In genomic region chr6:35293681-35294080, GRCh38 we compare ENCODE assay signal across 15 cellular contexts. TPM values are rescaled to one million over a fixed set of nuclear protein-coding genes. Genes with fewer than 3 reads are reported as not detected.
DNase-seq lines count a peak whose midpoint lies in the region; TF ChIP-seq lines count a peak whose summit lies in the region.
"Had no signal": no experiment of that assay in that cellular context is flagged by ENCODE, and none has a peak within 500 bp of the region (broad histone marks: within the 10 kb centered on the region; RNA-seq: fewer than 3 reads in every experiment).

No MANE protein-coding gene starts in this region.

- H3K4me2 ChIP-seq in BLaER1 treated with 17β-estradiol and CSF1 and Interleukin-3, amounts not matched to agents 10 nM and 100 nM = peak overlapping the region in 7 of 11 experiments; percentile 59 to 98 (median 79); a peak in 11 of 22 replicates

- peak overlapping the region; percentile 15 for H3K27ac Mint-ChIP-seq in progenitor cell of endocrine pancreas

- peak overlapping the region in 2 of 11 experiments; percentile 22 to 42; a peak in 2 of 22 replicates for H3K9ac ChIP-seq in BLaER1 treated with 17β-estradiol and CSF1 and Interleukin-3, amounts not matched to agents 10 nM and 100 nM
- H3K9ac ChIP-seq: GM23248 had no signal

- no peaks in the 10 kb centered on the region for H3K27me3 Mint-ChIP-seq in progenitor cell of endocrine pancreas
- H3K27me3 Mint-ChIP-seq: CD4-positive, alpha-beta T cell; CD8-positive, alpha-beta memory T cell had no signal

- H3K36me3 Mint-ChIP-seq in progenitor cell of endocrine pancreas (ENCODE audit: insufficient read depth) = peaks cover 11% of the 10 kb centered on the region

- no peaks in the 10 kb centered on the region for H3K9me3 ChIP-seq in BLaER1 treated with 17β-estradiol and CSF1 and Interleukin-3, amounts not matched to agents 10 nM and 100 nM (replicated peaks in 1 of 11)

- no peak for TF ChIP-seq RAD21 in Ishikawa (IDR thresholded peaks at IDR 0.05; ENCODE audit: low read depth)

- no peak for TF ChIP-seq EP300 in Ishikawa (IDR thresholded peaks at IDR 0.05; ENCODE audit: borderline replicate concordance)

- H3K9me3 Mint-ChIP-seq in progenitor cell of endocrine pancreas (ENCODE audit: low read depth) = no peaks in the 10 kb centered on the region
- H3K9me3 Mint-ChIP-seq: CD14-positive monocyte; CD4-positive, alpha-beta T cell; CD8-positive, alpha-beta memory T cell had no signal

- no peak overlapping the region for H3K27ac ChIP-seq in BLaER1 treated with 17β-estradiol and CSF1 and Interleukin-3, amounts not matched to agents 10 nM and 100 nM
- H3K27ac ChIP-seq: GM23248 had no signal

- peaks cover 2% of the 10 kb centered on the region for H3K4me1 Mint-ChIP-seq in progenitor cell of endocrine pancreas (ENCODE audit: low read depth)

- H3K4me1 ChIP-seq in BLaER1 treated with 17β-estradiol and CSF1 and Interleukin-3, amounts not matched to agents 10 nM and 100 nM = peaks cover 29 to 76% (median 70%) of the 10 kb centered on the region in 10 experiments

- H3K36me3 ChIP-seq in BLaER1 treated with 17β-estradiol and CSF1 and Interleukin-3, amounts not matched to agents 10 nM and 100 nM = peaks cover 32 to 76% (median 58%) of the 10 kb centered on the region in 11 experiments

- no peak for TF ChIP-seq CTCF in progenitor cell of endocrine pancreas (IDR thresholded peaks at IDR 0.05; ENCODE audit: unreplicated experiment)

- peaks cover 0 to 33% (median 6%) of the 10 kb centered on the region in 11 experiments; a peak in 6 of 22 replicates for H4K20me1 ChIP-seq in BLaER1 treated with 17β-estradiol and CSF1 and Interleukin-3, amounts not matched to agents 10 nM and 100 nM

- DNase-seq in progenitor cell of endocrine pancreas (ENCODE audit: low spot score, unreplicated experiment) = no peak
- DNase-seq in NK-92 treated with Interleukin-12 subunit alpha and Interleukin-12 subunit beta, amount 100 ng/mL, for 24 hours (lab: John Stamatoyannopoulos, UW) = no peak
- DNase-seq in epidermal melanocyte (ENCODE audit: insufficient read length, low spot score) = no peak
- DNase-seq in activated CD4-positive, alpha-beta T cell treated with anti-CD3 and anti-CD28 coated beads, Interleukin-2, amount 50 U/mL, for 4 hours = no peak
- DNase-seq: DMS 273 treated with DMSO at 0.1 percent for 48 hours, DMS79, GDM1 had no signal

- H3K27me3 ChIP-seq in BLaER1 treated with 17β-estradiol and CSF1 and Interleukin-3, amounts not matched to agents 10 nM and 100 nM = no peaks in the 10 kb centered on the region

- H3K4me3 ChIP-seq in BLaER1 treated with 17β-estradiol and CSF1 and Interleukin-3, amounts not matched to agents 10 nM and 100 nM = no peak overlapping the region
- H3K4me3 ChIP-seq: GM12878, GM23248 had no signal

- H3K4me3 Mint-ChIP-seq in progenitor cell of endocrine pancreas (ENCODE audit: low read depth) = no peak overlapping the region
- H3K4me3 Mint-ChIP-seq: CD14-positive monocyte had no signal

TF ChIP-seq in Ishikawa, 13 proteins besides CTCF, POLR2A, EP300 and RAD21:
- no peak for TF ChIP-seq EGR1 (IDR thresholded peaks at IDR 0.05)
- no peak for TF ChIP-seq FOXM1 (IDR thresholded peaks at IDR 0.05; ENCODE audit: borderline replicate concordance, low read depth)
- no peak for TF ChIP-seq CREB1 (IDR thresholded peaks at IDR 0.05; ENCODE audit: low read depth)
- TF ChIP-seq TEAD4 (IDR thresholded peaks at IDR 0.05) = no peak
- TF ChIP-seq NFIC (IDR thresholded peaks at IDR 0.05) = no peak
- no peak for TF ChIP-seq TAF1 (IDR thresholded peaks at IDR 0.05; ENCODE audit: low read depth)
- TF ChIP-seq REST (IDR thresholded peaks at IDR 0.05; ENCODE audit: low read depth) = peak; percentile 42; the same call in 1 of the 2 replicates

RNA-seq across cellular contexts. Expression of gene DEF6, which starts 3.9 kb away (rescaled TPM):
- total RNA-seq in progenitor cell of endocrine pancreas = 5.7 and 5.9 TPM in 2 replicates
- total RNA-seq: A172 had no signal

RNA-seq across cellular contexts. Expression of gene ZNF76, which starts 34.1 kb away (rescaled TPM):
- 61.2 and 61.7 TPM in 2 replicates for total RNA-seq in progenitor cell of endocrine pancreas

RNA-seq across cellular contexts. Expression of gene PPARD, which starts 48.7 kb away (rescaled TPM):
- total RNA-seq in progenitor cell of endocrine pancreas = 13.9 and 14.0 TPM in 2 replicates
